ENCODE assay signal across 7 cellular contexts in the genomic region with DNA sequence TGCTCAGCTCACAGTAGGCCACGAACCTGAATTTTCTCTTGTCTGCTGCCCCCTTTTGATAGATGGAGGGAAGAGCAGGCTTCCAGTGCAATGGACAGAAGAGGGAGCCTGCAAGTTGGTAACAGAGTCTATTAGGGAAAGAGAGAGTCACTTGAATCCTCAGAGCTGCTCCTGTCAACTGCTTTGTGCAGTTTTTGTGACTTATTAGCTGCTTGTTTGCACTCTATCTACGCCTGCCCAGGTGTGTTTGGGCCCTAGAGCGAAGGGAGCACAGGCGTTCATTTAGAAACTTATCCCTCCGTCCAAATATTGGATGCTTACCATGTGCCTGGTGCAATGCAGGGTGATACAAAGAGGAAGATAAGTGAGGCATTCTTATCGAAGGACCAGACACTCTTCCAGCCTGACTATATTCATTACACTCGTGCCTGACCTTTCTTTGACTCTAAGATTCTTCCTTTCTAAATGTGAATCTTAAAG. TPM values are rescaled to one million over a fixed set of nuclear protein-coding genes. Genes with fewer than 3 reads are reported as not detected.
DNase-seq lines count a peak whose midpoint lies in the region; ATAC-seq, FAIRE-seq and TF ChIP-seq lines count a peak whose summit lies in the region.

No MANE protein-coding gene starts in this region.

- FAIRE-seq in GM12891 (lab: Jason Lieb, UNC): peak; percentile 83

- H3K9me3 Mint-ChIP-seq in HFFc6: no peaks in the 10 kb centered on the region

- intact Hi-C loops in left cardiac atrium (cut with DNase I): loop anchor here (5.0 to 10.0 kb wide), 3 partner anchors 87 to 139 kb away; no protein-coding TSS in a partner anchor

- no peak for TF ChIP-seq POLR2A in GM12891 (IDR thresholded peaks at IDR 0.05; ENCODE audit: low read depth, low read length)

- peak; percentile 79 for TF ChIP-seq CTCF in HFFc6 (IDR thresholded peaks at IDR 0.05)
- TF ChIP-seq CTCF in retinal pigment epithelial cell (conservative IDR thresholded peaks at IDR 0.05; ENCODE audit: low read depth, low read length): peak; percentile 97

- peak; percentile 90 to 93 for ATAC-seq in left cardiac atrium

- no peak overlapping the region for H3K9ac ChIP-seq in adipocyte (ENCODE audit: low read length)

- H3K4me1 ChIP-seq in adipocyte (ENCODE audit: control insufficient read depth, insufficient read depth, low read length): peaks cover 10% of the 10 kb centered on the region

- no peak overlapping the region for H3K4me3 Mint-ChIP-seq in HFFc6

- no peak overlapping the region for H3K27ac Mint-ChIP-seq in HFFc6

- H3K9me3 ChIP-seq in adipocyte (ENCODE audit: control insufficient read depth, low read length): no peaks in the 10 kb centered on the region

- peaks cover 3% of the 10 kb centered on the region; the same call in 1 of the 2 replicates for H3K27me3 Mint-ChIP-seq in HFFc6 (ENCODE audit: insufficient read depth)

- DNase-seq in GM12891 (ENCODE audit: insufficient read length, low spot score) (peak; percentile 37), HFFc6 (peak; percentile 71), NCI-H1092 treated with DMSO at 0.1 percent for 48 hours (lab: John Stamatoyannopoulos, UW) (peak; percentile 85), SKM-1 (lab: John Stamatoyannopoulos, UW; ENCODE audit: unreplicated experiment) (peak; percentile 67), adipocyte (ENCODE audit: low read depth) (peak; percentile 93), left cardiac atrium (peak; percentile 34), retinal pigment epithelial cell (ENCODE audit: low read depth) (no peak)

- H3K36me3 ChIP-seq in adipocyte (ENCODE audit: control insufficient read depth, insufficient read depth, low read length, severe bottlenecking): no peaks in the 10 kb centered on the region

- H3K27me3 ChIP-seq in adipocyte (replicated peaks; ENCODE audit: control insufficient read depth, insufficient read depth, low read length): no peaks in the 10 kb centered on the region

- H3K4me1 Mint-ChIP-seq in HFFc6 (ENCODE audit: low read depth): peaks cover 35% of the 10 kb centered on the region

- no peaks in the 10 kb centered on the region for H3K36me3 Mint-ChIP-seq in HFFc6 (ENCODE audit: low read depth)

- H3K4me3 ChIP-seq in adipocyte (ENCODE audit: low read length) (no peak overlapping the region), retinal pigment epithelial cell (ENCODE audit: low read length) (no peak overlapping the region)

TF ChIP-seq in GM12891, 5 proteins besides CTCF, POLR2A, EP300 and RAD21:
- TF ChIP-seq POLR2AphosphoS5 (IDR thresholded peaks at IDR 0.05; ENCODE audit: low read depth, low read length): no peak
- TF ChIP-seq SPI1 (IDR thresholded peaks at IDR 0.05; ENCODE audit: low read depth, low read length): no peak
- TF ChIP-seq PAX5 (IDR thresholded peaks at IDR 0.05; ENCODE audit: insufficient read depth, low read length, severe bottlenecking): no peak
- no peak for TF ChIP-seq POU2F2 (IDR thresholded peaks at IDR 0.05; ENCODE audit: low read depth, low read length)
- TF ChIP-seq TAF1 (IDR thresholded peaks at IDR 0.05; ENCODE audit: low read depth, low read length): no peak

RNA-seq across cellular contexts. Expression of gene SLC2A12, which starts 11.6 kb away (rescaled TPM):
- 0.18 TPM for polyA plus RNA-seq in GM12891 (2012; ENCODE audit: low read depth, missing spikeins)
- under 1 TPM; 0.40 to 0.71 (median 0.63) TPM for total RNA-seq in HFFc6 (2021; fragmentation: NEBNext Ultra II Directional; extraction: Animal tissue kit (Norgen Biotek cat#: 25700))
- 10 to 100 TPM in 1 of 2 donors, 1 to 10 TPM in 1; 5.2 to 11.3 TPM for total RNA-seq in left cardiac atrium
